In genomic region chr13:75760182-75760981, GRCh38 we compare ENCODE assay signal across 8 cellular contexts.
DNase-seq lines count a peak whose midpoint lies in the region; ATAC-seq and TF ChIP-seq lines count a peak whose summit lies in the region.

No MANE protein-coding gene starts in this region.

- H3K4me1 ChIP-seq in Peyer's patch (peaks cover 0 to 6% (median 2%) of the 10 kb centered on the region in 4 donors), psoas muscle (peaks cover 8% of the 10 kb centered on the region)

- H3K27me3 ChIP-seq in Peyer's patch (no peaks in the 10 kb centered on the region), psoas muscle (ENCODE audit: insufficient read depth in 3 of 3, low read length in 2 of 3) (no peaks in the 10 kb centered on the region)

- TF ChIP-seq POLR2A in Peyer's patch (IDR thresholded peaks at IDR 0.05) = peak; percentile 72 to 86

- ATAC-seq in GM18511 (IDR thresholded peaks at IDR 0.05; ENCODE audit: unreplicated experiment) (peak; percentile 28), HG03175 (IDR thresholded peaks at IDR 0.05; ENCODE audit: unreplicated experiment) (peak; percentile 43), psoas muscle (peak; percentile 88 to 93 (median 89))

- H3K9me3 ChIP-seq in Peyer's patch (no peaks in the 10 kb centered on the region), psoas muscle (no peaks in the 10 kb centered on the region)

- TF ChIP-seq CTCF in 22Rv1 (IDR thresholded peaks at IDR 0.05) (peak; percentile 26), Peyer's patch (IDR thresholded peaks at IDR 0.05) (peak in 4 of 6 experiments; percentile 7 to 54 (median 51)), fibroblast of mammary gland (conservative IDR thresholded peaks at IDR 0.05; ENCODE audit: control insufficient read depth, insufficient read depth, low read depth, low read length) (peak; percentile 13), psoas muscle (IDR thresholded peaks at IDR 0.05) (peak; percentile 28)

- H3K4me3 ChIP-seq in Peyer's patch (peak overlapping the region in 3 of 4 donors; percentile 26 to 59 (median 54)), fibroblast of mammary gland (ENCODE audit: control insufficient read depth, low read depth, low read length) (peak overlapping the region; percentile 27), psoas muscle (peak overlapping the region; percentile 69)

- 18 to 31% (median 19%) methylated on average over 9 of the region's 9 CpGs for WGBS in psoas muscle, 3 donors

- intact Hi-C loops in psoas muscle (cut with DNase I) = loop anchor here in 1 of 2 donors (5.0 kb wide), 1 partner anchor 42 kb away; no protein-coding TSS in a partner anchor

- H3K36me3 ChIP-seq in Peyer's patch (no peaks in the 10 kb centered on the region), psoas muscle (ENCODE audit: insufficient read depth in 1 of 2, low read depth in 1 of 2) (no peaks in the 10 kb centered on the region)

- H3K27ac ChIP-seq in 22Rv1 (peak overlapping the region; percentile 88), Peyer's patch (peak overlapping the region in 3 of 4 donors; percentile 68 to 87 (median 84)), psoas muscle (peak overlapping the region; percentile 89)

- DNase-seq in Peyer's patch (peak in 2 of 3 donors; percentile 63 to 82), fibroblast of mammary gland (ENCODE audit: low read depth) (peak; percentile 45), psoas muscle (peak in 1 of 2 donors; percentile 48), NCI-H2227 treated with DMSO at 0.1 percent for 48 hours (lab: John Stamatoyannopoulos, UW) (no peak), NCI-H82 treated with DMSO at 0.1 percent for 48 hours (lab: John Stamatoyannopoulos, UW; ENCODE audit: unreplicated experiment) (no peak)

Comparison
In these comparisons a context has a peak if more than half of its experiments do, and no peak if none do; other contexts are left out.
1. ATAC-seq: peak in every context shown above with its lines; median percentile 89 in psoas muscle; 43 in HG03175; 28 in GM18511.
2. DNase-seq: peak in Peyer's patch (2 of 3) and fibroblast of mammary gland (single experiment); none in NCI-H2227 treated with DMSO at 0.1 percent for 48 hours (single experiment) and NCI-H82 treated with DMSO at 0.1 percent for 48 hours (single experiment).
3. Peak in every context shown above with its lines, with median percentiles within 50 percentile points of each other: H3K27ac ChIP-seq, CTCF ChIP-seq and H3K4me3 ChIP-seq.